In the genomic region with DNA sequence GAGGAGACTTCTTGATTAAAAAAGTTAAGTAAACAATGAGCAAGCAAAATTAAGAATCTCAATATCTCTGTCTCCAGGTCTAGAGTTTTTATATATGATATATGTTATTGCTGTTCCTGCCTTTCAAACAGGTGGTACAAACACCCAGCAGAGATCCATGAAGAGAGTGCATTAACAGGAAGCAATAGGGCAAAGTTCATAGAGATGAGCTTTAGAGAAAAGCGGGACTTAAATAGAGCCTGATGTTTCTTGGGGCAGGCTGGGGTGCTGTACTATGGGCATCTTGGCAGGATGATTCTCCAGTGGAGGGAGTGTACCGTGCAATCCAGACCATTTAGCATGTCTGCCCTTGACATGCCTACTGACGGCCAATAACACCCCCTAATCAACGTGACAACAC, we compare ENCODE assay signal across 23 cellular contexts. TPM values are rescaled to one million over a fixed set of nuclear protein-coding genes. Genes with fewer than 3 reads are reported as not detected.
DNase-seq lines count a peak whose midpoint lies in the region; ATAC-seq, FAIRE-seq and TF ChIP-seq lines count a peak whose summit lies in the region.
"Had no signal": no experiment of that assay in that cellular context is flagged by ENCODE, and none has a peak within 500 bp of the region (broad histone marks: within the 10 kb centered on the region; RNA-seq: fewer than 3 reads in every experiment).

No MANE protein-coding gene starts in this region.

- no peak for TF ChIP-seq EP300 in stomach (IDR thresholded peaks at IDR 0.05)

- H3K4me3 Mint-ChIP-seq in activated T-cell treated with anti-CD3 and anti-CD28 coated beads, Interleukin-2, amount 50 U/mL, for 72 hours = no peak overlapping the region
- peak overlapping the region in 3 of 8 donors; percentile 27 to 58 (median 29) for H3K4me3 Mint-ChIP-seq in naive B cell

- H3K27me3 Mint-ChIP-seq in activated T-cell treated with anti-CD3 and anti-CD28 coated beads, Interleukin-2, amount 50 U/mL, for 72 hours (ENCODE audit: low read depth) = no peaks in the 10 kb centered on the region
- H3K27me3 Mint-ChIP-seq in naive B cell = no peaks in the 10 kb centered on the region

- DNase-seq in activated T-cell treated with anti-CD3 and anti-CD28 coated beads, Interleukin-2, amount 50 U/mL, for 72 hours = no peak
- no peak for DNase-seq in activated T-cell treated with anti-CD3 and anti-CD28 coated beads for 4 hours
- DNase-seq in brain microvascular endothelial cell = no peak
- no peak for DNase-seq in naive B cell
- DNase-seq in stomach = no peak
- no peak for DNase-seq in NCI-H1694 (lab: John Stamatoyannopoulos, UW)
- no peak for DNase-seq in GM10266 (ENCODE audit: extremely low spot score)
- no peak for DNase-seq in HTR-8/SVneo (ENCODE audit: insufficient read length, low spot score)
- DNase-seq: activated effector memory CD4-positive, alpha-beta T cell treated with anti-CD3 and anti-CD28 coated beads, Interleukin-2, amount 50 U/mL, for 16 hours; adrenal gland; colonic mucosa; DMS 273 treated with DMSO at 0.1 percent for 48 hours; midbrain; MM.1S; NCI-H1436; NCI-H2171 treated with DMSO at 0.1 percent for 48 hours; NCI-H524 treated with DMSO at 0.1 percent for 48 hours; SK-N-SH; stimulated activated CD4-positive, alpha-beta T cell treated with anti-CD3 and anti-CD28 coated beads, Interleukin-2, amount 100 ng/mL, for 48 hours; stimulated activated naive CD4-positive, alpha-beta T cell treated with Interleukin-2 at 50 U/mL for 16 hours; T-helper 9 cell had no signal

- TF ChIP-seq POLR2A in stomach (IDR thresholded peaks at IDR 0.05) = no peak

- WGBS in stomach, 5 donors = 65 to 88% (median 81%) methylated on average over 4 of the region's 4 CpGs

- H3K36me3 Mint-ChIP-seq in activated T-cell treated with anti-CD3 and anti-CD28 coated beads, Interleukin-2, amount 50 U/mL, for 72 hours (ENCODE audit: insufficient read depth in 2 of 2) = peaks cover 0 to 15% of the 10 kb centered on the region in 2 donors
- H3K36me3 Mint-ChIP-seq in naive B cell = no peaks in the 10 kb centered on the region

- H3K4me3 ChIP-seq in brain microvascular endothelial cell (ENCODE audit: low read depth, low read length) (no peak overlapping the region), stomach (no peak overlapping the region)
- H3K4me3 ChIP-seq: adrenal gland, breast epithelium, colonic mucosa, smooth muscle cell had no signal

- peaks cover 63 to 100% (median 82%) of the 10 kb centered on the region in 4 donors for H3K4me1 ChIP-seq in stomach

- in situ Hi-C loops in brain microvascular endothelial cell (cut with HindIII; ENCODE audit: low pct_ligation_motif_present, low sequenced_read_pairs) = no loop called here

- TF ChIP-seq CTCF in brain microvascular endothelial cell (IDR thresholded peaks at IDR 0.05; ENCODE audit: low read depth, low read length, missing control alignments) (no peak), stomach (IDR thresholded peaks at IDR 0.05) (no peak), GM10266 (IDR thresholded peaks at IDR 0.05; ENCODE audit: control insufficient read depth, insufficient read depth, low read depth, missing control alignments) (no peak)

- H3K27me3 ChIP-seq in brain microvascular endothelial cell (replicated peaks) (no peaks in the 10 kb centered on the region), stomach (no peaks in the 10 kb centered on the region)
- H3K27me3 ChIP-seq: adrenal gland, breast epithelium, colonic mucosa had no signal

- H3K27ac Mint-ChIP-seq in activated T-cell treated with anti-CD3 and anti-CD28 coated beads, Interleukin-2, amount 50 U/mL, for 72 hours = peak overlapping the region; percentile 39
- peak overlapping the region in 4 of 6 donors; percentile 11 to 70 (median 40) for H3K27ac Mint-ChIP-seq in naive B cell

- H3K36me3 ChIP-seq in brain microvascular endothelial cell (replicated peaks) (no peaks in the 10 kb centered on the region), stomach (no peaks in the 10 kb centered on the region)
- H3K36me3 ChIP-seq: adrenal gland, breast epithelium, colonic mucosa had no signal

- H3K27ac ChIP-seq in brain microvascular endothelial cell (peak overlapping the region; percentile 10), stomach (peak overlapping the region in 3 of 5 donors; percentile 15 to 55 (median 43))
- H3K27ac ChIP-seq: breast epithelium, colonic mucosa had no signal

- peaks cover 0 to 2% of the 10 kb centered on the region in 2 donors for H3K9me3 Mint-ChIP-seq in activated T-cell treated with anti-CD3 and anti-CD28 coated beads, Interleukin-2, amount 50 U/mL, for 72 hours
- no peaks in the 10 kb centered on the region for H3K9me3 Mint-ChIP-seq in naive B cell

- H3K9me3 ChIP-seq in stomach = no peaks in the 10 kb centered on the region
- H3K9me3 ChIP-seq: adrenal gland, breast epithelium, colonic mucosa, SK-N-SH had no signal

- no peak for FAIRE-seq in HTR-8/SVneo (lab: Jason Lieb, UNC)

- ATAC-seq in activated T-cell treated with anti-CD3 and anti-CD28 coated beads, Interleukin-2, amount 50 U/mL, for 72 hours (replicated peaks in 1 of 2) = no peak
- ATAC-seq in naive B cell (ENCODE audit: low read depth in 2 of 2) = no peak

- intact Hi-C loops in stomach (cut with DNase I; ENCODE audit: low total_unique reads) = loop anchor here (10.0 kb wide), 1 partner anchor 56 kb away; no protein-coding TSS in a partner anchor

- H3K4me1 Mint-ChIP-seq in activated T-cell treated with anti-CD3 and anti-CD28 coated beads, Interleukin-2, amount 50 U/mL, for 72 hours (ENCODE audit: low read depth) = peaks cover 100% of the 10 kb centered on the region
- peaks cover 72 to 94% (median 89%) of the 10 kb centered on the region in 3 donors for H3K4me1 Mint-ChIP-seq in naive B cell

RNA-seq across cellular contexts. Expression of a gene that starts 6.8 kb away (rescaled TPM):
- total RNA-seq in activated T-cell treated with anti-CD3 and anti-CD28 coated beads, Interleukin-2, amount 50 U/mL, for 72 hours = 100 to 1,000 TPM; 107 to 154 TPM
- polyA plus RNA-seq in naive B cell (ENCODE audit: low read depth in 6 of 6) = 100 to 1,000 TPM in 2 of 6 donors, 10 to 100 TPM in 4; 68.6 to 114 (median 93.2) TPM
- 10 to 100 TPM; 42.0 to 81.6 (median 56.5) TPM for total RNA-seq in stomach
- polyA plus RNA-seq in stomach = 10 to 100 TPM; 10.4 to 20.5 (median 17.5) TPM
